8 cellular contexts compared by ENCODE assay signal in the genomic region with DNA sequence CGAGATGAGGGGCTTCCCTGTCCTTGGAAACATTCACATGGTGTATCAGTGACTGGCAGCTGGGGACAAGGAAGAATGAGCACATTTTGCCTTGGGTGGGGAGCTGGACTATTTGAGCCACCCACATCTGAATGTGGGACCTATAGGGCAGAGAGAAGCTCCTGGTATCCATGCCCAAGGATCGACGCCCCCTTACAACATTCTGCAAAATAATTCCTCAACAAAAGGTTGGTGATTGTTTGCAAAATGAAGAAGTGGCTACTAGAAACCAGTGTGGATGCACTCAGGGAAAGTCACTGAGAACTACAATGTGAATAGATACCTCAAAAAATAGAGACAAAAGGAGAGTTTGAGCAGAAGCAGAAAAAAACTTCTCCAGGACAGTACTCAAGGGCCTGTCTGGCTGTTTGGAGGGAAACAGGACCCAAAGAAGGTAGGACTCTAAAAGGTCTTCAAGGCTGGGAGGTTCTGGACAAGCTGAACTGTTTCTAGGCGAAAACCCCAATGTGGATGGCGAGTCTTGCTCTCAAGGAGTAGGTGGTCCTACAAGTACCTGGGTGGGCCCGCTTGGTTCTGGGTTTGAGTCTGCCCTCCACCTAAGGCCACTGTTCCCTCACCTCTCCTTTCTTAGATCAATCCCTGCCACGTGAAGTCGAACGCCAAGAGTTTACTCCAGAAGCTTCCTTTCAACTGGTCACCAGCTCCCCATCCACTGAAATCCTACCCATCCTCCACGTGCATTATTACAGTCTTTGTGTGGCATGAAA.
DNase-seq lines count a peak whose midpoint lies in the region; TF ChIP-seq lines count a peak whose summit lies in the region.

No MANE protein-coding gene starts in this region.

- 72 to 86% methylated on average over 10 of the region's 10 CpGs for WGBS in esophagus squamous epithelium, 2 donors

- H3K27ac Mint-ChIP-seq in T-helper 1 cell treated with Interleukin-12 subunit alpha and Interleukin-12 subunit beta and Interleukin-4 antibody, amounts not matched to agents 30 μg/mL and 1 μg/mL, for 36 hours, result no peak overlapping the region

- H3K27me3 Mint-ChIP-seq in T-helper 1 cell treated with Interleukin-12 subunit alpha and Interleukin-12 subunit beta and Interleukin-4 antibody, amounts not matched to agents 30 μg/mL and 1 μg/mL, for 36 hours (ENCODE audit: low read depth), result peaks cover 19% of the 10 kb centered on the region

- TF ChIP-seq CTCF in esophagus squamous epithelium (IDR thresholded peaks at IDR 0.05), result no peak

- no peaks in the 10 kb centered on the region for H3K9me3 ChIP-seq in SK-N-MC (ENCODE audit: low read depth, low read length)
- no peaks in the 10 kb centered on the region for H3K9me3 ChIP-seq in esophagus squamous epithelium
- H3K9me3 ChIP-seq in skeletal muscle tissue (ENCODE audit: control insufficient read depth in 3 of 3, low read length in 3 of 3), result no peaks in the 10 kb centered on the region

- H3K4me1 Mint-ChIP-seq in T-helper 1 cell treated with Interleukin-12 subunit alpha and Interleukin-12 subunit beta and Interleukin-4 antibody, amounts not matched to agents 30 μg/mL and 1 μg/mL, for 36 hours (ENCODE audit: low read depth), result peaks cover 35% of the 10 kb centered on the region

- no peaks in the 10 kb centered on the region for H3K27me3 ChIP-seq in esophagus squamous epithelium
- H3K27me3 ChIP-seq in skeletal muscle tissue (ENCODE audit: control insufficient read depth in 3 of 3, insufficient read depth in 3 of 3, low read length in 3 of 3), result no peaks in the 10 kb centered on the region

- DNase-seq in T-helper 1 cell (no peak), SK-N-MC (ENCODE audit: low read depth, low spot score) (no peak), esophagus squamous epithelium (lab: John Stamatoyannopoulos, UW) (no peak), NCI-H1930 (lab: John Stamatoyannopoulos, UW) (no peak), cerebellar cortex (ENCODE audit: low spot score) (no peak), NCI-H2196 (lab: John Stamatoyannopoulos, UW; ENCODE audit: unreplicated experiment) (no peak)

- H3K36me3 ChIP-seq in SK-N-MC (ENCODE audit: insufficient read depth, low read length) (peaks cover 30% of the 10 kb centered on the region), esophagus squamous epithelium (peaks cover 5 to 48% (median 30%) of the 10 kb centered on the region in 3 donors), skeletal muscle tissue (ENCODE audit: control insufficient read depth in 3 of 3, insufficient read depth in 3 of 3, low read length in 3 of 3) (peaks cover 22 to 35% (median 33%) of the 10 kb centered on the region in 3 donors)

- H3K4me3 Mint-ChIP-seq in T-helper 1 cell treated with Interleukin-12 subunit alpha and Interleukin-12 subunit beta and Interleukin-4 antibody, amounts not matched to agents 30 μg/mL and 1 μg/mL, for 36 hours, result peak overlapping the region; percentile 48

- H3K4me1 ChIP-seq in esophagus squamous epithelium (peaks cover 8 to 39% (median 19%) of the 10 kb centered on the region in 3 donors), skeletal muscle tissue (ENCODE audit: control insufficient read depth in 3 of 3, insufficient read depth in 3 of 3, low read length in 3 of 3) (peaks cover 10 to 22% (median 18%) of the 10 kb centered on the region in 3 donors)

- H3K9me3 Mint-ChIP-seq in T-helper 1 cell treated with Interleukin-12 subunit alpha and Interleukin-12 subunit beta and Interleukin-4 antibody, amounts not matched to agents 30 μg/mL and 1 μg/mL, for 36 hours, result no peaks in the 10 kb centered on the region

- H3K4me3 ChIP-seq in SK-N-MC, result no peak overlapping the region
- peak overlapping the region in 3 of 4 donors; percentile 76 to 92 (median 90) for H3K4me3 ChIP-seq in esophagus squamous epithelium
- peak overlapping the region; percentile 84 to 93 (median 90) for H3K4me3 ChIP-seq in skeletal muscle tissue (ENCODE audit: low read length in 3 of 3)

- H3K9ac ChIP-seq in SK-N-MC (ENCODE audit: insufficient read length) (peak overlapping the region; percentile 5), skeletal muscle tissue (ENCODE audit: low read depth in 1 of 3, low read length in 3 of 3) (peak overlapping the region; percentile 28 to 90 (median 89))

- no peak overlapping the region for H3K27ac ChIP-seq in SK-N-MC
- H3K27ac ChIP-seq in esophagus squamous epithelium, result peak overlapping the region in 2 of 4 donors; percentile 91 to 96
- no peak overlapping the region for H3K27ac ChIP-seq in skeletal muscle tissue (ENCODE audit: low read depth, low read length)

- intact Hi-C loops in esophagus squamous epithelium (cut with DNase I), result no loop called here

- TF ChIP-seq POLR2A in esophagus squamous epithelium (IDR thresholded peaks at IDR 0.05), result no peak

- H3K36me3 Mint-ChIP-seq in T-helper 1 cell treated with Interleukin-12 subunit alpha and Interleukin-12 subunit beta and Interleukin-4 antibody, amounts not matched to agents 30 μg/mL and 1 μg/mL, for 36 hours (ENCODE audit: low read depth), result peaks cover 31% of the 10 kb centered on the region
